Comparison of ENCODE assay signal across 9 cellular contexts in the genomic region with DNA sequence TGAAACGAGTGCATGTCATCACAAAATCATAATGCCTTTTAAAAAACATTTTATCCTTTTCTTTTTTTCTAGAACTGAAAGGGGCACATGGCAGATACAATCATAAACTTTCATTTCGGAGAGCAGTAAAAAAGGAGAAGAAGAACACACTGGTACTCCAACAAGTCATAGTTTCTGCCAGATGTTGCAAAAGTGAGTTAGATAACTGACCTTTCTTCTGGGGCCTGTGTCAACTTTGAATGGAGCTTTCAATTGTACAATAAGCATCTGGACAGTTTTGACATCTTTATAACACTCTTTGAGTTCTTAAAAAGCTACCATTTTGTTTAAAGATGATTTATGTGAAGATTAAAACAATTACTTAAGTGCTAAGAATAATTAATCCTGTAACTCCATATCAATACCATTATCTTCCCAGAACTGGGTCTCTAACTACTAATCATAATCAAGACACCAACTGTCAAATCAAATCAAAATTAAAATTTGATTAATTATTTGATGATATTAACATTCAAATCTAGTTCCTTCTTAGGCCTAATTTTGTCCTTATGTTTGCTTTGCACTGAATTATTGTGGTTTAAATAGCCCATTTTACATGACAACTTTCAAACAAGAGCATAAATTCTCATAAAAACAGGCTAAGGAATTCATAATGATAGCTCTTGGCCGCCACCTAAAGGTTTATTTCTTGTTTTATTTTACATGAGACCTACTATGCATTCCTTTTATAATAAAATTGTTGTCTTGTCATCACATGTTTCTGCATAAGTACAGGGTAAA. TPM values are rescaled to one million over a fixed set of nuclear protein-coding genes. Genes with fewer than 3 reads are reported as not detected.
DNase-seq lines count a peak whose midpoint lies in the region; ATAC-seq and TF ChIP-seq lines count a peak whose summit lies in the region.
"Had no signal": no experiment of that assay in that cellular context is flagged by ENCODE, and none has a peak within 500 bp of the region (broad histone marks: within the 10 kb centered on the region; RNA-seq: fewer than 3 reads in every experiment).

No MANE protein-coding gene starts in this region.

- no peaks in the 10 kb centered on the region for H3K79me2 ChIP-seq in MM.1S (ENCODE audit: low read length)

- no peaks in the 10 kb centered on the region for H3K27me3 Mint-ChIP-seq in activated B cell treated with CpG ODN at 0.5 μM for 24 hours
- H3K27me3 Mint-ChIP-seq in WTC11 (ENCODE audit: low read depth): peaks cover 9% of the 10 kb centered on the region; the same call in 1 of the 2 replicates

- H2AFZ ChIP-seq in MM.1S (ENCODE audit: low read length): no peak overlapping the region

- no peaks in the 10 kb centered on the region for H3K36me3 ChIP-seq in MM.1S (replicated peaks; ENCODE audit: insufficient read depth, low read length)
- H3K36me3 ChIP-seq in liver (ENCODE audit: control insufficient read depth in 4 of 4, insufficient read depth in 3 of 4, low read depth in 1 of 4, low read length in 3 of 4): no peaks in the 10 kb centered on the region

- TF ChIP-seq RAD21 in liver (IDR thresholded peaks at IDR 0.05): peak; percentile 30 to 44

- H3K27ac Mint-ChIP-seq in activated B cell treated with CpG ODN at 0.5 μM for 24 hours (peak overlapping the region; percentile 64), WTC11 (no peak overlapping the region)

- H3K4me1 ChIP-seq in MM.1S (ENCODE audit: low read length) (peaks cover 6% of the 10 kb centered on the region), liver (ENCODE audit: control insufficient read depth in 4 of 4, insufficient read depth in 4 of 4, low read length in 3 of 4) (no peaks in the 10 kb centered on the region)

- CTCF ChIA-PET in activated B cell treated with CpG ODN at 0.5 μM for 24 hours (lab: Charles Lee) (interaction anchor here (0.8 to 4.6 kb wide), 20 partner anchors 11 to 602 kb away, joined by 3 to 55 read pairs (median 6); partner anchors contain the start of genes MACC1 and POLR1F), WTC11 (lab: Charles Lee) (interaction anchor here (0.7 to 2.1 kb wide), 14 partner anchors 11 to 597 kb away, joined by 3 to 7 read pairs (median 4); partner anchors contain the start of gene MACC1)

- TF ChIP-seq CTCF in MM.1S (IDR thresholded peaks at IDR 0.05; ENCODE audit: low read length): peak; percentile 58
- TF ChIP-seq CTCF in activated B cell treated with CpG ODN at 0.5 μM for 24 hours (IDR thresholded peaks at IDR 0.05): peak; percentile 31
- peak; percentile 6 for TF ChIP-seq CTCF in liver (IDR thresholded peaks at IDR 0.05; ENCODE audit: low read depth, low read length, missing input control)
- no peak for TF ChIP-seq CTCF in WTC11 (IDR thresholded peaks at IDR 0.05)

- no peak overlapping the region for H3K27ac ChIP-seq in MM.1S (ENCODE audit: low read length)
- no peak overlapping the region for H3K27ac ChIP-seq in liver (ENCODE audit: low read depth in 1 of 2, low read length in 2 of 2)

- peak overlapping the region; percentile 16; the same call in 1 of the 2 replicates for H3K4me2 ChIP-seq in MM.1S (ENCODE audit: low read depth, low read length)

- H3K4me1 Mint-ChIP-seq in activated B cell treated with CpG ODN at 0.5 μM for 24 hours (peaks cover 16% of the 10 kb centered on the region), WTC11 (peaks cover 30% of the 10 kb centered on the region)

- no peaks in the 10 kb centered on the region for H3F3A ChIP-seq in MM.1S (ENCODE audit: insufficient read depth, low read length)

- intact Hi-C loops in activated B cell treated with CpG ODN at 0.5 μM for 24 hours (cut with micrococcal nuclease): loop anchor here (1.0 to 5.0 kb wide), 11 partner anchors 72 to 602 kb away; partner anchors contain the start of genes MACC1 and POLR1F

- H3K4me3 ChIP-seq in MM.1S (ENCODE audit: low read length) (no peak overlapping the region), liver (ENCODE audit: low read depth in 1 of 3, low read length in 3 of 3) (no peak overlapping the region)

- H3K9ac ChIP-seq in MM.1S (ENCODE audit: low read length): peak overlapping the region; percentile 20; the same call in 1 of the 2 replicates
- H3K9ac ChIP-seq in liver (ENCODE audit: low read depth in 1 of 2, low read length in 2 of 2): no peak overlapping the region

- DNase-seq in NCI-H510A treated with DMSO at 0.1 percent for 48 hours (lab: John Stamatoyannopoulos, UW) (peak; percentile 85), NCI-H510A (lab: John Stamatoyannopoulos, UW) (no peak), MM.1S (peak; percentile 75), activated B cell treated with CpG ODN at 0.5 μM for 24 hours (no peak), COLO829 (ENCODE audit: low spot score) (no peak), WTC11 (ENCODE audit: low spot score) (no peak)
- DNase-seq: DND-41 had no signal

- H3K36me3 Mint-ChIP-seq in activated B cell treated with CpG ODN at 0.5 μM for 24 hours (ENCODE audit: low read depth): no peaks in the 10 kb centered on the region
- H3K36me3 Mint-ChIP-seq in WTC11: no peaks in the 10 kb centered on the region

- H3K9me3 ChIP-seq in MM.1S (replicated peaks; ENCODE audit: insufficient read depth, low read length) (no peaks in the 10 kb centered on the region), liver (ENCODE audit: control insufficient read depth in 4 of 4, low read length in 3 of 4) (no peaks in the 10 kb centered on the region)

- WGBS in liver: 46% methylated on average over 3 of the region's 3 CpGs

- H3K4me3 Mint-ChIP-seq in activated B cell treated with CpG ODN at 0.5 μM for 24 hours (no peak overlapping the region), WTC11 (no peak overlapping the region)

- H3K9me3 Mint-ChIP-seq in activated B cell treated with CpG ODN at 0.5 μM for 24 hours (no peaks in the 10 kb centered on the region), WTC11 (no peaks in the 10 kb centered on the region)

- no peaks in the 10 kb centered on the region for H3K9me2 ChIP-seq in MM.1S (replicated peaks; ENCODE audit: insufficient read depth, low read length)

- H4K20me1 ChIP-seq in MM.1S (ENCODE audit: insufficient read depth, low read length): no peaks in the 10 kb centered on the region

- ATAC-seq in activated B cell treated with CpG ODN at 0.5 μM for 24 hours (ENCODE audit: low read depth): peak; percentile 37
- no peak for ATAC-seq in HG02870 (IDR thresholded peaks at IDR 0.05; ENCODE audit: unreplicated experiment)
- ATAC-seq in WTC11: no peak

- no peaks in the 10 kb centered on the region for H3K27me3 ChIP-seq in MM.1S (replicated peaks; ENCODE audit: insufficient read depth, low read length)
- no peaks in the 10 kb centered on the region for H3K27me3 ChIP-seq in liver (ENCODE audit: control insufficient read depth in 4 of 4, insufficient read depth in 4 of 4, low read length in 3 of 4)

- POLR2A ChIA-PET in activated B cell treated with CpG ODN at 0.5 μM for 24 hours (lab: Charles Lee): no interaction called here
- POLR2A ChIA-PET in WTC11 (lab: Charles Lee): interaction anchor here (0.6 kb wide), 1 partner anchor 25 kb away, joined by 4 read pairs; no protein-coding TSS in a partner anchor

TF ChIP-seq in liver, 16 proteins besides CTCF, POLR2A, EP300 and RAD21:
- TF ChIP-seq TAF1 (conservative IDR thresholded peaks at IDR 0.05) (no peak), FOXA1 (IDR thresholded peaks at IDR 0.05) (no peak)

TF ChIP-seq in WTC11, 78 proteins besides CTCF, POLR2A, EP300 and RAD21 (continues in another document):
- TF ChIP-seq TCF7 (CRISPR knock-in tag; IDR thresholded peaks at IDR 0.05; ENCODE audit: low read depth) (no peak), CREB1 (CRISPR knock-in tag; IDR thresholded peaks at IDR 0.05) (no peak), ELF4 (CRISPR knock-in tag; IDR thresholded peaks at IDR 0.05; ENCODE audit: low read depth) (no peak), CREM (CRISPR knock-in tag; IDR thresholded peaks at IDR 0.05) (no peak), TEAD1 (CRISPR knock-in tag; IDR thresholded peaks at IDR 0.05) (no peak), NR2C2 (CRISPR knock-in tag; IDR thresholded peaks at IDR 0.05) (no peak), PRDM15 (CRISPR knock-in tag; IDR thresholded peaks at IDR 0.05) (no peak)
- TF ChIP-seq, protein P1, sequence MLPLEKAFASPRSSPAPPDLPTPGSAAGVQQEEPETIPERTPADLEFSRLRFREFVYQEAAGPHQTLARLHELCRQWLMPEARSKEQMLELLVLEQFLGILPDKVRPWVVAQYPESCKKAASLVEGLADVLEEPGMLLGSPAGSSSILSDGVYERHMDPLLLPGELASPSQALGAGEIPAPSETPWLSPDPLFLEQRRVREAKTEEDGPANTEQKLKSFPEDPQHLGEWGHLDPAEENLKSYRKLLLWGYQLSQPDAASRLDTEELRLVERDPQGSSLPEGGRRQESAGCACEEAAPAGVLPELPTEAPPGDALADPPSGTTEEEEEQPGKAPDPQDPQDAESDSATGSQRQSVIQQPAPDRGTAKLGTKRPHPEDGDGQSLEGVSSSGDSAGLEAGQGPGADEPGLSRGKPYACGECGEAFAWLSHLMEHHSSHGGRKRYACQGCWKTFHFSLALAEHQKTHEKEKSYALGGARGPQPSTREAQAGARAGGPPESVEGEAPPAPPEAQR (CRISPR knock-in tag; IDR thresholded peaks at IDR 0.05): no peak

RNA-seq across cellular contexts. Expression of gene ITGB8, which starts 19.5 kb away (rescaled TPM):
- total RNA-seq in activated B cell treated with CpG ODN at 0.5 μM for 24 hours (0.75 and 1.3 TPM in 2 replicates), liver (1 to 10 TPM in 1 of 2 donors, under 1 TPM in 1; 0.51 to 2.8 TPM), WTC11 (2021) (1.8 to 2.2 TPM (median 1.9 TPM) in 3 replicates)
- under 1 TPM; 0.16 to 0.51 TPM for polyA plus RNA-seq in liver

Comparison
In these comparisons a context has a peak if more than half of its experiments do, and no peak if none do; other contexts are left out.
1. DNase-seq: peak in NCI-H510A treated with DMSO at 0.1 percent for 48 hours (single experiment) and MM.1S (single experiment); none in NCI-H510A (single experiment), activated B cell treated with CpG ODN at 0.5 μM for 24 hours (single experiment), COLO829 (single experiment) and WTC11 (single experiment).